In the genomic region with DNA sequence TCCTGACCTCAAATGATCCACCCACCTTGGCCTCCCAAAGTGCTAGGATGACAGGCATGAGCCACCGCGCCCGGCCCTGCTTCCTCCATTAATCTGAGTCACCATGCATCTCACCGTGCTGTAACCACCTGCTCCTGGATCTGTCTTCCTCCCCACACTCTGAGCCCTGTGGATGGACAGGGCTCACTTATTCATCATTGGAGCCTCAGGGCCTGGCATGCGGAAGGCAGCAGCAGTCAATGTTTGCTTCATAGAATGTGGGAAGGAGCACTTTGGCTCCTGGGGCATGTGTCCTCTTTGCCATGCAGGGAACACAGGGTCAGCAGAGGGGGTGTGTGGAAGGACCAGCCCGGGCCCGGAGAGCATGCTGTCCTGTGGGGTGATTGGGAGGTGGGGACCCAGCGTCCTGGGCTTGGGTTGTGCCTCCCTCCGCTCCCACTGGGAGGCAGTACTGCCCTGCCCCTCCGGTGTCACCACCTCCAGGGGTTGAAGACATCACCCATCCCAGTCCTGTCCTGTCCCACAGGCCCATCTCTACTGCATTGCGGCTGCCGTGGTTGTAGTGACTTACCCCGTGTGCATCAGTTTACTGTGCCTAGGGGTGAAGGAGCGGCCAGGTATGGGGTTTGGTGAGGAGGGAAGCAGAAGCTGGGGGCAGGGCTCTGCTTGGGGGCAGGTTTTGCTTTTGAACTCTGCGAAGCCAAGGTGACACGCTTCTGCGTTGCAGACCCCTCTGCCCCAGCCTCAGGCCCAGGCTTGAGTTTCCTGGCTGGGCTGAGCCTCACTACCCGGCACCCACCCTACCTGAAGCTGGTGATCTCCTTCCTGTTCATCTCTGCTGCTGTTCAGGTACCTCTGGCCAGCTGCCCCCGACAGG, we compare ENCODE assay signal across 1 cellular context.
TF ChIP-seq lines count a peak whose summit lies in the region.

No MANE protein-coding gene starts in this region.

TF ChIP-seq in HepG2, 621 proteins besides CTCF, POLR2A, EP300 and RAD21 (continued from another document and continues in another):
- TF ChIP-seq PRMT3 (CRISPR knock-in tag; IDR thresholded peaks at IDR 0.05; ENCODE audit: borderline replicate concordance, low read depth), result 0 out of 2 replicates have a peak, but pooled peaks have one; percentile 23
- 0 out of 2 replicates have a peak, but pooled peaks have one; percentile 65 for TF ChIP-seq ZNF660 (CRISPR knock-in tag; IDR thresholded peaks at IDR 0.05; ENCODE audit: borderline replicate concordance, low read depth)
- TF ChIP-seq, protein P1, sequence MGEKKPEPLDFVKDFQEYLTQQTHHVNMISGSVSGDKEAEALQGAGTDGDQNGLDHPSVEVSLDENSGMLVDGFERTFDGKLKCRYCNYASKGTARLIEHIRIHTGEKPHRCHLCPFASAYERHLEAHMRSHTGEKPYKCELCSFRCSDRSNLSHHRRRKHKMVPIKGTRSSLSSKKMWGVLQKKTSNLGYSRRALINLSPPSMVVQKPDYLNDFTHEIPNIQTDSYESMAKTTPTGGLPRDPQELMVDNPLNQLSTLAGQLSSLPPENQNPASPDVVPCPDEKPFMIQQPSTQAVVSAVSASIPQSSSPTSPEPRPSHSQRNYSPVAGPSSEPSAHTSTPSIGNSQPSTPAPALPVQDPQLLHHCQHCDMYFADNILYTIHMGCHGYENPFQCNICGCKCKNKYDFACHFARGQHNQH (CRISPR knock-in tag; IDR thresholded peaks at IDR 0.05), result peak; percentile 57; the same call in 1 of the 2 replicates
- TF ChIP-seq, protein P2, sequence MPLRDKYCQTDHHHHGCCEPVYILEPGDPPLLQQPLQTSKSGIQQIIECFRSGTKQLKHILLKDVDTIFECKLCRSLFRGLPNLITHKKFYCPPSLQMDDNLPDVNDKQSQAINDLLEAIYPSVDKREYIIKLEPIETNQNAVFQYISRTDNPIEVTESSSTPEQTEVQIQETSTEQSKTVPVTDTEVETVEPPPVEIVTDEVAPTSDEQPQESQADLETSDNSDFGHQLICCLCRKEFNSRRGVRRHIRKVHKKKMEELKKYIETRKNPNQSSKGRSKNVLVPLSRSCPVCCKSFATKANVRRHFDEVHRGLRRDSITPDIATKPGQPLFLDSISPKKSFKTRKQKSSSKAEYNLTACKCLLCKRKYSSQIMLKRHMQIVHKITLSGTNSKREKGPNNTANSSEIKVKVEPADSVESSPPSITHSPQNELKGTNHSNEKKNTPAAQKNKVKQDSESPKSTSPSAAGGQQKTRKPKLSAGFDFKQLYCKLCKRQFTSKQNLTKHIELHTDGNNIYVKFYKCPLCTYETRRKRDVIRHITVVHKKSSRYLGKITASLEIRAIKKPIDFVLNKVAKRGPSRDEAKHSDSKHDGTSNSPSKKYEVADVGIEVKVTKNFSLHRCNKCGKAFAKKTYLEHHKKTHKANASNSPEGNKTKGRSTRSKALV (CRISPR knock-in tag; IDR thresholded peaks at IDR 0.05), result no peak
- TF ChIP-seq, protein P3, sequence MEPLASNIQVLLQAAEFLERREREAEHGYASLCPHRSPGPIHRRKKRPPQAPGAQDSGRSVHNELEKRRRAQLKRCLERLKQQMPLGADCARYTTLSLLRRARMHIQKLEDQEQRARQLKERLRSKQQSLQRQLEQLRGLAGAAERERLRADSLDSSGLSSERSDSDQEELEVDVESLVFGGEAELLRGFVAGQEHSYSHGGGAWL (CRISPR knock-in tag; IDR thresholded peaks at IDR 0.05), result 0 out of 2 replicates have a peak, but pooled peaks have one; percentile 23
- TF ChIP-seq DNMT1 (CRISPR knock-in tag; IDR thresholded peaks at IDR 0.05), result 0 out of 2 replicates have a peak, but pooled peaks have one; percentile 21
- TF ChIP-seq MIXL1 (CRISPR knock-in tag; IDR thresholded peaks at IDR 0.05), result 0 out of 2 replicates have a peak, but pooled peaks have one; percentile 13
- TF ChIP-seq ZFP41 (CRISPR knock-in tag; IDR thresholded peaks at IDR 0.05; ENCODE audit: borderline replicate concordance), result no peak
- TF ChIP-seq, protein P4, sequence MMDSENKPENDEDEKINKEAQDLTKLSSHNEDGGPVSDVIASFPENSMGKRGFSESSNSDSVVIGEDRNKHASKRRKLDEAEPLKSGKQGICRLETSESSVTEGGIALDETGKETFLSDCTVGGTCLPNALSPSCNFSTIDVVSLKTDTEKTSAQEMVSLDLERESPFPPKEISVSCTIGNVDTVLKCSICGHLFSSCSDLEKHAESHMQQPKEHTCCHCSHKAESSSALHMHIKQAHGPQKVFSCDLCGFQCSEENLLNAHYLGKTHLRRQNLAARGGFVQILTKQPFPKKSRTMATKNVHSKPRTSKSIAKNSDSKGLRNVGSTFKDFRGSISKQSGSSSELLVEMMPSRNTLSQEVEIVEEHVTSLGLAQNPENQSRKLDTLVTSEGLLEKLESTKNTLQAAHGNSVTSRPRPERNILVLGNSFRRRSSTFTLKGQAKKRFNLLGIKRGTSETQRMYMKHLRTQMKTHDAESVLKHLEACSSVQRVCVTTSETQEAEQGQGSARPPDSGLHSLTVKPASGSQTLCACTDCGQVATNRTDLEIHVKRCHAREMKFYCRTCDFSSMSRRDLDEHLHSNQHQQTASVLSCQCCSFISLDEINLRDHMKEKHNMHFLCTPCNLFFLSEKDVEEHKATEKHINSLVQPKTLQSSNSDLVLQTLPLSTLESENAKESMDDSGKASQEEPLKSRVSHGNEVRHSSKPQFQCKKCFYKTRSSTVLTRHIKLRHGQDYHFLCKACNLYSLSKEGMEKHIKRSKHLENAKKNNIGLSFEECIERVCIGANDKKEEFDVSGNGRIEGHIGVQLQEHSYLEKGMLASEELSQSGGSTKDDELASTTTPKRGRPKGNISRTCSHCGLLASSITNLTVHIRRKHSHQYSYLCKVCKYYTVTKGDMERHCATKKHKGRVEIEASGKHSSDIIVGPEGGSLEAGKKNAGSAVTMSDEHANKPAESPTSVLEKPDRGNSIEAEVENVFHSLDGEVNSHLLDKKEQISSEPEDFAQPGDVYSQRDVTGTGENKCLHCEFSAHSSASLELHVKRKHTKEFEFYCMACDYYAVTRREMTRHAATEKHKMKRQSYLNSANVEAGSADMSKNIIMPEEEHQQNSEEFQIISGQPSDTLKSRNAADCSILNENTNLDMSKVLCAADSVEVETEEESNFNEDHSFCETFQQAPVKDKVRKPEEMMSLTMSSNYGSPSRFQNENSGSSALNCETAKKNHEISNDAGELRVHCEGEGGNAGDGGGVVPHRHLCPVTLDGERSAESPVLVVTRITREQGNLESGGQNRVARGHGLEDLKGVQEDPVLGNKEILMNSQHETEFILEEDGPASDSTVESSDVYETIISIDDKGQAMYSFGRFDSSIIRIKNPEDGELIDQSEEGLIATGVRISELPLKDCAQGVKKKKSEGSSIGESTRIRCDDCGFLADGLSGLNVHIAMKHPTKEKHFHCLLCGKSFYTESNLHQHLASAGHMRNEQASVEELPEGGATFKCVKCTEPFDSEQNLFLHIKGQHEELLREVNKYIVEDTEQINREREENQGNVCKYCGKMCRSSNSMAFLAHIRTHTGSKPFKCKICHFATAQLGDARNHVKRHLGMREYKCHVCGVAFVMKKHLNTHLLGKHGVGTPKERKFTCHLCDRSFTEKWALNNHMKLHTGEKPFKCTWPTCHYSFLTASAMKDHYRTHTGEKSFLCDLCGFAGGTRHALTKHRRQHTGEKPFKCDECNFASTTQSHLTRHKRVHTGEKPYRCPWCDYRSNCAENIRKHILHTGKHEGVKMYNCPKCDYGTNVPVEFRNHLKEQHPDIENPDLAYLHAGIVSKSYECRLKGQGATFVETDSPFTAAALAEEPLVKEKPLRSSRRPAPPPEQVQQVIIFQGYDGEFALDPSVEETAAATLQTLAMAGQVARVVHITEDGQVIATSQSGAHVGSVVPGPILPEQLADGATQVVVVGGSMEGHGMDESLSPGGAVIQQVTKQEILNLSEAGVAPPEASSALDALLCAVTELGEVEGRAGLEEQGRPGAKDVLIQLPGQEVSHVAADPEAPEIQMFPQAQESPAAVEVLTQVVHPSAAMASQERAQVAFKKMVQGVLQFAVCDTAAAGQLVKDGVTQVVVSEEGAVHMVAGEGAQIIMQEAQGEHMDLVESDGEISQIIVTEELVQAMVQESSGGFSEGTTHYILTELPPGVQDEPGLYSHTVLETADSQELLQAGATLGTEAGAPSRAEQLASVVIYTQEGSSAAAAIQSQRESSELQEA (CRISPR knock-in tag; IDR thresholded peaks at IDR 0.05; ENCODE audit: not compliant biosample characterization), result peak; percentile 81
- no peak for TF ChIP-seq ZFYVE20 (CRISPR knock-in tag; IDR thresholded peaks at IDR 0.05; ENCODE audit: borderline replicate concordance, low read depth)
- TF ChIP-seq ZNF431 (CRISPR knock-in tag; IDR thresholded peaks at IDR 0.05; ENCODE audit: borderline replicate concordance, low read depth), result no peak
- TF ChIP-seq SOX5 (CRISPR knock-in tag; IDR thresholded peaks at IDR 0.05; ENCODE audit: borderline replicate concordance), result no peak
- 0 out of 2 replicates have a peak, but pooled peaks have one; percentile 18 for TF ChIP-seq PHF8 (CRISPR knock-in tag; IDR thresholded peaks at IDR 0.05)
- TF ChIP-seq, protein P5, sequence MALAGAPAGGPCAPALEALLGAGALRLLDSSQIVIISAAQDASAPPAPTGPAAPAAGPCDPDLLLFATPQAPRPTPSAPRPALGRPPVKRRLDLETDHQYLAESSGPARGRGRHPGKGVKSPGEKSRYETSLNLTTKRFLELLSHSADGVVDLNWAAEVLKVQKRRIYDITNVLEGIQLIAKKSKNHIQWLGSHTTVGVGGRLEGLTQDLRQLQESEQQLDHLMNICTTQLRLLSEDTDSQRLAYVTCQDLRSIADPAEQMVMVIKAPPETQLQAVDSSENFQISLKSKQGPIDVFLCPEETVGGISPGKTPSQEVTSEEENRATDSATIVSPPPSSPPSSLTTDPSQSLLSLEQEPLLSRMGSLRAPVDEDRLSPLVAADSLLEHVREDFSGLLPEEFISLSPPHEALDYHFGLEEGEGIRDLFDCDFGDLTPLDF (CRISPR knock-in tag; IDR thresholded peaks at IDR 0.05), result no peak
- TF ChIP-seq ARNT (IDR thresholded peaks at IDR 0.05), result no peak
- TF ChIP-seq, protein P6, sequence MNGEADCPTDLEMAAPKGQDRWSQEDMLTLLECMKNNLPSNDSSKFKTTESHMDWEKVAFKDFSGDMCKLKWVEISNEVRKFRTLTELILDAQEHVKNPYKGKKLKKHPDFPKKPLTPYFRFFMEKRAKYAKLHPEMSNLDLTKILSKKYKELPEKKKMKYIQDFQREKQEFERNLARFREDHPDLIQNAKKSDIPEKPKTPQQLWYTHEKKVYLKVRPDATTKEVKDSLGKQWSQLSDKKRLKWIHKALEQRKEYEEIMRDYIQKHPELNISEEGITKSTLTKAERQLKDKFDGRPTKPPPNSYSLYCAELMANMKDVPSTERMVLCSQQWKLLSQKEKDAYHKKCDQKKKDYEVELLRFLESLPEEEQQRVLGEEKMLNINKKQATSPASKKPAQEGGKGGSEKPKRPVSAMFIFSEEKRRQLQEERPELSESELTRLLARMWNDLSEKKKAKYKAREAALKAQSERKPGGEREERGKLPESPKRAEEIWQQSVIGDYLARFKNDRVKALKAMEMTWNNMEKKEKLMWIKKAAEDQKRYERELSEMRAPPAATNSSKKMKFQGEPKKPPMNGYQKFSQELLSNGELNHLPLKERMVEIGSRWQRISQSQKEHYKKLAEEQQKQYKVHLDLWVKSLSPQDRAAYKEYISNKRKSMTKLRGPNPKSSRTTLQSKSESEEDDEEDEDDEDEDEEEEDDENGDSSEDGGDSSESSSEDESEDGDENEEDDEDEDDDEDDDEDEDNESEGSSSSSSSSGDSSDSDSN (CRISPR knock-in tag; IDR thresholded peaks at IDR 0.05), result 0 out of 2 replicates have a peak, but pooled peaks have one; percentile 37
- no peak for TF ChIP-seq PITX1 (CRISPR knock-in tag; IDR thresholded peaks at IDR 0.05)
- 0 out of 2 replicates have a peak, but pooled peaks have one; percentile 25 for TF ChIP-seq NPAS2 (CRISPR knock-in tag; IDR thresholded peaks at IDR 0.05; ENCODE audit: borderline replicate concordance)
- TF ChIP-seq NCOA5 (CRISPR knock-in tag; IDR thresholded peaks at IDR 0.05), result no peak
- TF ChIP-seq TEAD3 (CRISPR knock-in tag; optimal IDR thresholded peaks at IDR 0.05; ENCODE audit: borderline replicate concordance), result peak; percentile 39
- peak; percentile 86; the same call in 1 of the 2 replicates for TF ChIP-seq ZNF788 (CRISPR knock-in tag; IDR thresholded peaks at IDR 0.05; ENCODE audit: borderline replicate concordance)
- peak; percentile 32; the same call in 1 of the 2 replicates for TF ChIP-seq SP2 (CRISPR knock-in tag; IDR thresholded peaks at IDR 0.05)
- TF ChIP-seq ZNF883 (CRISPR knock-in tag; IDR thresholded peaks at IDR 0.05; ENCODE audit: not compliant biosample characterization), result peak; percentile 68
- TF ChIP-seq KLF12 (CRISPR knock-in tag; IDR thresholded peaks at IDR 0.05; ENCODE audit: borderline replicate concordance), result no peak
- TF ChIP-seq, protein P7, sequence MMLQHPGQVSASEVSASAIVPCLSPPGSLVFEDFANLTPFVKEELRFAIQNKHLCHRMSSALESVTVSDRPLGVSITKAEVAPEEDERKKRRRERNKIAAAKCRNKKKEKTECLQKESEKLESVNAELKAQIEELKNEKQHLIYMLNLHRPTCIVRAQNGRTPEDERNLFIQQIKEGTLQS (CRISPR knock-in tag; IDR thresholded peaks at IDR 0.05), result 0 out of 2 replicates have a peak, but pooled peaks have one; percentile 22
- TF ChIP-seq RXRA (CRISPR knock-in tag; IDR thresholded peaks at IDR 0.05), result peak; percentile 52; the same call in 1 of the 2 replicates
- TF ChIP-seq ZNF598 (CRISPR knock-in tag; IDR thresholded peaks at IDR 0.05; ENCODE audit: borderline replicate concordance), result 0 out of 2 replicates have a peak, but pooled peaks have one; percentile 79
- TF ChIP-seq GTF2F1 (IDR thresholded peaks at IDR 0.05; ENCODE audit: low read length), result no peak
- TF ChIP-seq KLF11 (CRISPR knock-in tag; IDR thresholded peaks at IDR 0.05), result peak; percentile 49; the same call in 1 of the 2 replicates
- TF ChIP-seq KDM4B (CRISPR knock-in tag; IDR thresholded peaks at IDR 0.05), result no peak
- TF ChIP-seq ZNF737 (CRISPR knock-in tag; IDR thresholded peaks at IDR 0.05; ENCODE audit: borderline replicate concordance), result no peak
- TF ChIP-seq ZFP90 (CRISPR knock-in tag; IDR thresholded peaks at IDR 0.05; ENCODE audit: borderline replicate concordance), result no peak
- TF ChIP-seq ZNF749 (CRISPR knock-in tag; IDR thresholded peaks at IDR 0.05; ENCODE audit: borderline replicate concordance), result no peak
- TF ChIP-seq, protein P8, sequence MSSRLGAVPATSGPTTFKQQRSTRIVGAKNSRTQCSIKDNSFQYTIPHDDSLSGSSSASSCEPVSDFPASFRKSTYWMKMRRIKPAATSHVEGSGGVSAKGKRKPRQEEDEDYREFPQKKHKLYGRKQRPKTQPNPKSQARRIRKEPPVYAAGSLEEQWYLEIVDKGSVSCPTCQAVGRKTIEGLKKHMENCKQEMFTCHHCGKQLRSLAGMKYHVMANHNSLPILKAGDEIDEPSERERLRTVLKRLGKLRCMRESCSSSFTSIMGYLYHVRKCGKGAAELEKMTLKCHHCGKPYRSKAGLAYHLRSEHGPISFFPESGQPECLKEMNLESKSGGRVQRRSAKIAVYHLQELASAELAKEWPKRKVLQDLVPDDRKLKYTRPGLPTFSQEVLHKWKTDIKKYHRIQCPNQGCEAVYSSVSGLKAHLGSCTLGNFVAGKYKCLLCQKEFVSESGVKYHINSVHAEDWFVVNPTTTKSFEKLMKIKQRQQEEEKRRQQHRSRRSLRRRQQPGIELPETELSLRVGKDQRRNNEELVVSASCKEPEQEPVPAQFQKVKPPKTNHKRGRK (CRISPR knock-in tag; IDR thresholded peaks at IDR 0.05), result no peak
- TF ChIP-seq CBX5 (CRISPR knock-in tag; IDR thresholded peaks at IDR 0.05; ENCODE audit: borderline replicate concordance), result peak; percentile 31; the same call in 1 of the 2 replicates
- TF ChIP-seq CEBPG (CRISPR knock-in tag; IDR thresholded peaks at IDR 0.05), result peak; percentile 18; the same call in 1 of the 2 replicates
- 0 out of 2 replicates have a peak, but pooled peaks have one; percentile 23 for TF ChIP-seq GATAD2A (CRISPR knock-in tag; IDR thresholded peaks at IDR 0.05)
- TF ChIP-seq ZNF205 (CRISPR knock-in tag; IDR thresholded peaks at IDR 0.05), result 0 out of 2 replicates have a peak, but pooled peaks have one; percentile 13
- 0 out of 2 replicates have a peak, but pooled peaks have one; percentile 28 for TF ChIP-seq THAP11 (CRISPR knock-in tag; IDR thresholded peaks at IDR 0.05)
- no peak for TF ChIP-seq NR2F6 (IDR thresholded peaks at IDR 0.05)
- TF ChIP-seq NR2F6 (CRISPR knock-in tag; IDR thresholded peaks at IDR 0.05), result peak; percentile 25; the same call in 1 of the 2 replicates
